In genomic region chr11:72896431-72896830, GRCh38 we compare ENCODE assay signal across 22 cellular contexts.
"Had no signal": no experiment of that assay in that cellular context is flagged by ENCODE, and none has a peak within 500 bp of the region (broad histone marks: within the 10 kb centered on the region; RNA-seq: fewer than 3 reads in every experiment).

No MANE protein-coding gene starts in this region.

- H3K4me3 ChIP-seq: coronary artery, psoas muscle, testis, tibial nerve, upper lobe of right lung had no signal

- H3K27me3 ChIP-seq: foreskin keratinocyte, testis, tibial nerve, upper lobe of right lung had no signal

- H3K9me3 ChIP-seq: psoas muscle, testis, tibial nerve, upper lobe of right lung had no signal

- H3K4me1 ChIP-seq: parathyroid adenoma, psoas muscle, testis, tibial nerve, upper lobe of right lung had no signal

- ATAC-seq: foreskin keratinocyte; left colon; left ventricle myocardium superior; naive thymus-derived CD4-positive, alpha-beta T cell; psoas muscle; sciatic nerve; stimulated activated naive B cell treated with anti-CD40 and anti-IgM and Interleukin-4, amounts not matched to agents 10 μg/mL and 1 μg/mL and 100 μg/mL, for 72 hours; stimulated activated naive CD8-positive, alpha-beta T cell treated with anti-CD3 and anti-CD28 coated beads, Interleukin-15, amount 100 ng/mL, for 72 hours; upper lobe of right lung had no signal

- DNase-seq: effector CD4-positive, alpha-beta T cell; endodermal cell; erythroblast; foreskin keratinocyte; head of caudate nucleus; hippocampal formation; left colon; left ventricle myocardium superior; naive thymus-derived CD4-positive, alpha-beta T cell; nephron progenitor cell; psoas muscle; retina; stimulated activated CD4-positive, alpha-beta T cell treated with anti-CD3 and anti-CD28 coated beads, Interleukin-2, amount 100 ng/mL, for 24 hours; stimulated activated CD4-positive, alpha-beta T cell treated with anti-CD3 and anti-CD28 coated beads, Interleukin-4, amount 100 ng/mL, for 4 hours; stimulated activated naive B cell treated with anti-CD40 and anti-IgM and Interleukin-4, amounts not matched to agents 10 μg/mL and 1 μg/mL and 100 μg/mL, for 72 hours; stimulated activated naive CD8-positive, alpha-beta T cell treated with anti-CD3 and anti-CD28 coated beads, Interleukin-15, amount 100 ng/mL, for 72 hours; testis; upper lobe of right lung had no signal

- H3K27ac ChIP-seq: coronary artery, foreskin keratinocyte, parathyroid adenoma, psoas muscle, testis, tibial nerve, upper lobe of right lung had no signal
